In genomic region chr15:63372018-63372705, GRCh38 we compare ENCODE assay signal across 10 cellular contexts. TPM values are rescaled to one million over a fixed set of nuclear protein-coding genes. Genes with fewer than 3 reads are reported as not detected.
A peak's percentile ranks its signal among the peaks of the same experiment; 100 is the strongest.
DNase-seq lines count a peak whose midpoint lies in the region; ATAC-seq lines count a peak whose summit lies in the region.
"Had no signal": no experiment of that assay in that cellular context is flagged by ENCODE, and none has a peak within 500 bp of the region (broad histone marks: within the 10 kb centered on the region; RNA-seq: fewer than 3 reads in every experiment).

No MANE protein-coding gene starts in this region.

- intact Hi-C loops in activated CD4-positive, alpha-beta T cell treated with anti-CD3 and anti-CD28 coated beads for 36 hours (cut with DNase I, micrococcal nuclease): loop anchor here in 1 of 2 experiments (5.0 kb wide), 1 partner anchor 130 kb away; the partner anchor contains the start of gene USP3
- intact Hi-C loops in left cardiac atrium (cut with DNase I): no loop called here

- H3K4me3 Mint-ChIP-seq in activated CD4-positive, alpha-beta T cell treated with anti-CD3 and anti-CD28 coated beads for 36 hours: no peak overlapping the region
- H3K4me3 Mint-ChIP-seq: neural crest cell; T-helper 1 cell treated with Interleukin-12 subunit alpha and Interleukin-12 subunit beta and Interleukin-4 antibody, amounts not matched to agents 30 μg/mL and 1 μg/mL, for 36 hours had no signal

- POLR2A ChIA-PET in activated CD4-positive, alpha-beta T cell treated with anti-CD3 and anti-CD28 coated beads for 36 hours (lab: Charles Lee): interaction anchor here (0.6 to 0.7 kb wide), 2 partner anchors 180 to 193 kb away, joined by 3 to 4 read pairs; no protein-coding TSS in a partner anchor

- peaks cover 6% of the 10 kb centered on the region for H3K27me3 Mint-ChIP-seq in activated CD4-positive, alpha-beta T cell treated with anti-CD3 and anti-CD28 coated beads for 36 hours

- peaks cover 54% of the 10 kb centered on the region for H3K4me1 Mint-ChIP-seq in activated CD4-positive, alpha-beta T cell treated with anti-CD3 and anti-CD28 coated beads for 36 hours

- peak overlapping the region; percentile 79 for H3K27ac Mint-ChIP-seq in activated CD4-positive, alpha-beta T cell treated with anti-CD3 and anti-CD28 coated beads for 36 hours
- H3K27ac Mint-ChIP-seq: T-helper 1 cell treated with Interleukin-12 subunit alpha and Interleukin-12 subunit beta and Interleukin-4 antibody, amounts not matched to agents 30 μg/mL and 1 μg/mL, for 36 hours had no signal

- H3K36me3 Mint-ChIP-seq in activated CD4-positive, alpha-beta T cell treated with anti-CD3 and anti-CD28 coated beads for 36 hours (ENCODE audit: low read depth): no peaks in the 10 kb centered on the region

- DNase-seq in activated CD4-positive, alpha-beta T cell treated with anti-CD3 and anti-CD28 coated beads for 36 hours: peak; percentile 75
- no peak for DNase-seq in activated CD4-positive, alpha-beta T cell treated with anti-CD3 and anti-CD28 coated beads for 1 hour
- peak; percentile 50 for DNase-seq in UCSD-AML1 (lab: John Stamatoyannopoulos, UW; ENCODE audit: unreplicated experiment)
- peak; percentile 66 for DNase-seq in left cardiac atrium
- peak; percentile 57 for DNase-seq in stimulated activated CD8-positive, alpha-beta memory T cell treated with anti-CD3 and anti-CD28 coated beads, Interleukin-4, amount 100 ng/mL, for 48 hours
- no peak for DNase-seq in DMS79 treated with DMSO at 0.1 percent for 48 hours (lab: John Stamatoyannopoulos, UW)

- H3K9me3 Mint-ChIP-seq in activated CD4-positive, alpha-beta T cell treated with anti-CD3 and anti-CD28 coated beads for 36 hours (ENCODE audit: low read depth): no peaks in the 10 kb centered on the region
- H3K9me3 Mint-ChIP-seq: neural crest cell; T-helper 1 cell treated with Interleukin-12 subunit alpha and Interleukin-12 subunit beta and Interleukin-4 antibody, amounts not matched to agents 30 μg/mL and 1 μg/mL, for 36 hours had no signal

- peak; percentile 86 for ATAC-seq in activated CD4-positive, alpha-beta T cell treated with anti-CD3 and anti-CD28 coated beads for 36 hours
- ATAC-seq in left cardiac atrium (peak; percentile 53 to 94), HG02973 (IDR thresholded peaks at IDR 0.05; ENCODE audit: unreplicated experiment) (no peak), GM19328 (IDR thresholded peaks at IDR 0.05; ENCODE audit: unreplicated experiment) (no peak)

- CTCF ChIA-PET in activated CD4-positive, alpha-beta T cell treated with anti-CD3 and anti-CD28 coated beads for 36 hours (lab: Charles Lee): interaction anchor here (0.5 to 1.2 kb wide), 6 partner anchors 17 to 755 kb away, joined by 3 to 5 read pairs (median 4); no protein-coding TSS in a partner anchor

RNA-seq across cellular contexts. Expression of gene CA12, which starts 9.5 kb away (rescaled TPM):
- total RNA-seq in activated CD4-positive, alpha-beta T cell treated with anti-CD3 and anti-CD28 coated beads for 36 hours: under 1 TPM; 0.32 to 0.46 TPM
- 1 to 10 TPM; 2.3 to 5.4 TPM for total RNA-seq in left cardiac atrium

Comparison
In these comparisons a context has a peak if more than half of its experiments do, and no peak if none do; other contexts are left out.
1. DNase-seq: peak in activated CD4-positive, alpha-beta T cell treated with anti-CD3 and anti-CD28 coated beads for 36 hours (single experiment), UCSD-AML1 (single experiment), left cardiac atrium (single experiment) and stimulated activated CD8-positive, alpha-beta memory T cell treated with anti-CD3 and anti-CD28 coated beads, Interleukin-4, amount 100 ng/mL, for 48 hours (single experiment); none in activated CD4-positive, alpha-beta T cell treated with anti-CD3 and anti-CD28 coated beads for 1 hour (single experiment) and DMS79 treated with DMSO at 0.1 percent for 48 hours (single experiment).
2. ATAC-seq: peak in activated CD4-positive, alpha-beta T cell treated with anti-CD3 and anti-CD28 coated beads for 36 hours (single experiment) and left cardiac atrium (2 of 2); none in HG02973 (single experiment) and GM19328 (single experiment).